ENCODE assay signal across 2 cellular contexts in the genomic region with DNA sequence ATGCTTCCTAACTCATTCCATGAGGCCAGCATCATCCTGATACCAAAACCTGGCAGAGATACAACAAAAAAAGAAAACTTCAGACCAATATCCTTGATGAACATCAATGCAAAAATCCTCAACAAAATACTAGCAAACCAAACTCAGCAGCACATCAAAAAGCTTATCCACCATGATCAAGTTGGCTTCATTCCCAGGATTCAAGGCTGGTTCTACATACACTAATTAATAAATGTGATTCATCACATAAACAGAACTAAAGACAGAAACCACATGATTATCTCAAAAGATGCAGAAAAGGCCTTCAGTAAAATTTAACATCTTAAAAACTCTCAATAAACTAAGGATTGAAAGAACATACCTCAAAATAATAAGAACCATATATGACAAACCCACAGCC. TPM values are rescaled to one million over a fixed set of nuclear protein-coding genes. Genes with fewer than 3 reads are reported as not detected.
"Had no signal": no experiment of that assay in that cellular context is flagged by ENCODE, and none has a peak within 500 bp of the region (broad histone marks: within the 10 kb centered on the region; RNA-seq: fewer than 3 reads in every experiment).

No MANE protein-coding gene starts in this region.

RNA-seq across cellular contexts. Expression of a gene that starts 35.5 kb away (rescaled TPM):
- total RNA-seq: Right ventricle myocardium superior, SJCRH30 had no signal
